ENCODE assay signal across 1 cellular context in the genomic region with DNA sequence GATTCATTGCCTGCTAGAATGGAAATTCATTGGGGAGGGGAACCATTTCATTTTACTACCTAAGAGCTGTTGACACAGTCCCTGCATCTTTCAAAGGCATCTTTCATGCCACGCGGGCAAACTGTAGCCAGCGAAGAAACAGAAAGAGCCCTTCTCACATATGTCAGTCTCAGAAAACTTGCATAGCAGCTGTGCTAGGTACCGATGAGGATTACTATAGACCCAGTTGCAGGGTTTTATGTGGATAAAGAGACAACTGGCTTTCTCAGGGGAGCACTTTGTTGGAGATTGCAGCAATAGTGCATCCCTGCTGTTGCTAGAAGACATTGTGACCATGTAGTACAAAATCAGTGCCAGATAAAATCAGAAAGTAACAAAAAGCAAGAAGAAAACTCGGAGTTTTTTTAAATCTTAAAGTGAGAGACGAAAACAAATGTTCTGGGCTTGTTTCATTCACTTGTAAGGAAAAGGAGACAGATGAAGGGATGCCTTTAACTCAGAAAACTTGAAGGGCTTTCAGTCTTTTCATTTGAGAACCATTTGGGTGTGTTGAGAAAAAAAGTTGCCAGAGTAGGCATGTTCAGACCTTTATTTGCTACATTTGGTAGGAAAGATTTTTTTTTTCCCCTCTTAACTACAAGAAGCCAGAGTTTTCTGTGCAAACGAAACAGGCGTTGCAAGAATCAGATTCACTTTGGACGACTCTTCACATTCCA.
TF ChIP-seq lines count a peak whose summit lies in the region.

No MANE protein-coding gene starts in this region.

TF ChIP-seq in HEK293, 187 proteins besides CTCF, POLR2A, EP300 and RAD21 (continued from another document):
- TF ChIP-seq ZNF670 (tag by site-specific recombination; IDR thresholded peaks at IDR 0.05; ENCODE audit: low read depth) = no peak
- no peak for TF ChIP-seq OVOL3 (tag by site-specific recombination; IDR thresholded peaks at IDR 0.05)
- TF ChIP-seq ZNF529 (tag by site-specific recombination; IDR thresholded peaks at IDR 0.05; ENCODE audit: insufficient replicate concordance) = no peak
- no peak for TF ChIP-seq ZNF48 (tag by site-specific recombination; IDR thresholded peaks at IDR 0.05)
- no peak for TF ChIP-seq ZNF211 (tag by site-specific recombination; IDR thresholded peaks at IDR 0.05; ENCODE audit: low read depth)
- TF ChIP-seq, protein P1, sequence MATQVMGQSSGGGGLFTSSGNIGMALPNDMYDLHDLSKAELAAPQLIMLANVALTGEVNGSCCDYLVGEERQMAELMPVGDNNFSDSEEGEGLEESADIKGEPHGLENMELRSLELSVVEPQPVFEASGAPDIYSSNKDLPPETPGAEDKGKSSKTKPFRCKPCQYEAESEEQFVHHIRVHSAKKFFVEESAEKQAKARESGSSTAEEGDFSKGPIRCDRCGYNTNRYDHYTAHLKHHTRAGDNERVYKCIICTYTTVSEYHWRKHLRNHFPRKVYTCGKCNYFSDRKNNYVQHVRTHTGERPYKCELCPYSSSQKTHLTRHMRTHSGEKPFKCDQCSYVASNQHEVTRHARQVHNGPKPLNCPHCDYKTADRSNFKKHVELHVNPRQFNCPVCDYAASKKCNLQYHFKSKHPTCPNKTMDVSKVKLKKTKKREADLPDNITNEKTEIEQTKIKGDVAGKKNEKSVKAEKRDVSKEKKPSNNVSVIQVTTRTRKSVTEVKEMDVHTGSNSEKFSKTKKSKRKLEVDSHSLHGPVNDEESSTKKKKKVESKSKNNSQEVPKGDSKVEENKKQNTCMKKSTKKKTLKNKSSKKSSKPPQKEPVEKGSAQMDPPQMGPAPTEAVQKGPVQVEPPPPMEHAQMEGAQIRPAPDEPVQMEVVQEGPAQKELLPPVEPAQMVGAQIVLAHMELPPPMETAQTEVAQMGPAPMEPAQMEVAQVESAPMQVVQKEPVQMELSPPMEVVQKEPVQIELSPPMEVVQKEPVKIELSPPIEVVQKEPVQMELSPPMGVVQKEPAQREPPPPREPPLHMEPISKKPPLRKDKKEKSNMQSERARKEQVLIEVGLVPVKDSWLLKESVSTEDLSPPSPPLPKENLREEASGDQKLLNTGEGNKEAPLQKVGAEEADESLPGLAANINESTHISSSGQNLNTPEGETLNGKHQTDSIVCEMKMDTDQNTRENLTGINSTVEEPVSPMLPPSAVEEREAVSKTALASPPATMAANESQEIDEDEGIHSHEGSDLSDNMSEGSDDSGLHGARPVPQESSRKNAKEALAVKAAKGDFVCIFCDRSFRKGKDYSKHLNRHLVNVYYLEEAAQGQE (tag by site-specific recombination; IDR thresholded peaks at IDR 0.05) = no peak
- TF ChIP-seq MEIS1 (CRISPR knock-in tag; IDR thresholded peaks at IDR 0.05; ENCODE audit: borderline replicate concordance) = no peak
- TF ChIP-seq ZNF501 (tag by site-specific recombination; IDR thresholded peaks at IDR 0.05) = no peak
- no peak for TF ChIP-seq ZBTB21 (tag by site-specific recombination; IDR thresholded peaks at IDR 0.05)
- no peak for TF ChIP-seq GLIS2 (tag by site-specific recombination; IDR thresholded peaks at IDR 0.05)
- TF ChIP-seq ZNF221 (tag by site-specific recombination; IDR thresholded peaks at IDR 0.05; ENCODE audit: borderline replicate concordance) = no peak
- no peak for TF ChIP-seq ZNF621 (tag by site-specific recombination; IDR thresholded peaks at IDR 0.05)
- TF ChIP-seq TCF7L2 (IDR thresholded peaks at IDR 0.05; ENCODE audit: borderline replicate concordance, low read depth, low read length) = no peak
